In the genomic region with DNA sequence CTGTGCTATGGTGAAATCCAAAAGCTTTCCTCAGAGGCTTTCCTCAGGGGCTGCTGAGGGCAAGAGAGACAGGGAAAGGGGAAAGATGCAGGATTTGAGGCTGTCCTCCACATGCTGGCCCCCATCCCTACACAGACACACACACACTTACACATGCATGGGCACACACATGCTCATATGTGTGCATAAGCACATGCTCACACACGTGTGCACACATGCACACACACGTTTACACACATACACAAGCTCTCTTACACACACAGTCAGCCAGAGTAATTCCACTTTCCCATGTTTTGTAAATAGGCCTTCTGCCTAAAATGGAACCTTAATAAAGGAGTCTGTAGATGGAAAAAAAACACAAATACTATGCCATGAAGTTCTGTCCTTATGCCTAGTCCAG, we compare ENCODE assay signal across 32 cellular contexts.
"Had no signal": no experiment of that assay in that cellular context is flagged by ENCODE, and none has a peak within 500 bp of the region (broad histone marks: within the 10 kb centered on the region; RNA-seq: fewer than 3 reads in every experiment).

No MANE protein-coding gene starts in this region.

- H3K27me3 ChIP-seq: brain microvascular endothelial cell, cardiac muscle cell had no signal

- H3K36me3 Mint-ChIP-seq: activated naive CD4-positive, alpha-beta T cell treated with anti-CD3 and anti-CD28 coated beads, Interleukin-2, amount 10 ng/mL, durations not matched to agents 7 days and 5 days had no signal

- H3K9ac ChIP-seq: KMS-11 had no signal

- H3K27ac ChIP-seq: brain microvascular endothelial cell, cardiac muscle cell, KMS-11, WERI-Rb-1 had no signal

- H3K4me3 ChIP-seq: cardiac muscle cell had no signal

- DNase-seq: activated CD4-positive, alpha-beta T cell treated with anti-CD3 and anti-CD28 coated beads for 1 hour; activated CD4-positive, alpha-beta T cell treated with anti-CD3 and anti-CD28 coated beads for 48 hours; activated CD4-positive, alpha-beta T cell treated with anti-CD3 and anti-CD28 coated beads, Interleukin-2, amount 50 U/mL, for 4 hours; activated CD4-positive, CD25-positive, alpha-beta regulatory T cell; activated CD8-positive, alpha-beta T cell treated with anti-CD3 and anti-CD28 coated beads for 36 hours; activated gamma-delta T cell treated with Interleukin-2 at 50 U/mL for 16 hours; activated naive CD4-positive, alpha-beta T cell treated with anti-CD3 and anti-CD28 coated beads, Interleukin-2, amount 10 ng/mL, durations not matched to agents 7 days and 5 days; activated naive CD8-positive, alpha-beta T cell treated with anti-CD3 and anti-CD28 coated beads, Interleukin-2, amount 50 U/mL, for 24 hours; activated T-cell treated with anti-CD3 and anti-CD28 coated beads for 4 hours; activated T-cell treated with anti-CD3 and anti-CD28 coated beads, Interleukin-2, amount 50 U/mL, for 4 hours; anterior cingulate cortex; brain microvascular endothelial cell; MM.1S; MV-4-11; NCI-H1092; NCI-H1436 treated with DMSO at 0.1 percent for 48 hours; NCI-H1694 treated with DMSO at 0.1 percent for 48 hours; NCI-H2029; NCI-H345; NCI-H524 treated with DMSO at 0.1 percent for 48 hours; RPMI8226; SIG-M5; T-helper 1 cell; T-helper 2 cell; T-helper 9 cell; WERI-Rb-1 had no signal

- H3K36me3 ChIP-seq: brain microvascular endothelial cell, cardiac muscle cell, WERI-Rb-1 had no signal

- ATAC-seq: activated CD8-positive, alpha-beta T cell treated with anti-CD3 and anti-CD28 coated beads for 36 hours; activated naive CD8-positive, alpha-beta T cell treated with anti-CD3 and anti-CD28 coated beads, Interleukin-2, amount 50 U/mL, for 24 hours; activated T-cell treated with anti-CD3 and anti-CD28 coated beads, Interleukin-2, amount 50 U/mL, for 4 hours; Panc1; SK-N-SH treated with all-trans-retinoic acid at 6 μM for 48 hours had no signal

- H3K4me3 Mint-ChIP-seq: activated CD8-positive, alpha-beta T cell treated with anti-CD3 and anti-CD28 coated beads for 36 hours; activated naive CD4-positive, alpha-beta T cell treated with anti-CD3 and anti-CD28 coated beads, Interleukin-2, amount 10 ng/mL, durations not matched to agents 7 days and 5 days; activated naive CD8-positive, alpha-beta T cell; activated naive CD8-positive, alpha-beta T cell treated with anti-CD3 and anti-CD28 coated beads, Interleukin-2, amount 50 U/mL, for 24 hours; activated T-cell treated with anti-CD3 and anti-CD28 coated beads, Interleukin-2, amount 50 U/mL, for 4 hours; activated T-helper 1 cell treated with anti-CD3 and anti-CD28 coated beads, Interleukin-12 subunit alpha, Interleukin-12 subunit beta, Interleukin-2, Interleukin-4 antibody, amounts not matched to agents 30 ng/mL and 10 ng/mL and 1 ng/mL, durations not matched to agents 14 hours and 24 hours and 36 hours had no signal

- H3K4me1 Mint-ChIP-seq: activated naive CD4-positive, alpha-beta T cell treated with anti-CD3 and anti-CD28 coated beads, Interleukin-2, amount 10 ng/mL, durations not matched to agents 7 days and 5 days; activated naive CD8-positive, alpha-beta T cell treated with anti-CD3 and anti-CD28 coated beads, Interleukin-2, amount 50 U/mL, for 24 hours had no signal

- H3K4me2 ChIP-seq: KMS-11 had no signal

- H3K9me3 Mint-ChIP-seq: activated CD8-positive, alpha-beta T cell treated with anti-CD3 and anti-CD28 coated beads for 36 hours; activated naive CD4-positive, alpha-beta T cell treated with anti-CD3 and anti-CD28 coated beads, Interleukin-2, amount 10 ng/mL, durations not matched to agents 7 days and 5 days; activated naive CD8-positive, alpha-beta T cell treated with anti-CD3 and anti-CD28 coated beads, Interleukin-2, amount 50 U/mL, for 24 hours; activated T-cell treated with anti-CD3 and anti-CD28 coated beads, Interleukin-2, amount 50 U/mL, for 4 hours; activated T-helper 1 cell treated with anti-CD3 and anti-CD28 coated beads, Interleukin-12 subunit alpha, Interleukin-12 subunit beta, Interleukin-2, Interleukin-4 antibody, amounts not matched to agents 30 ng/mL and 10 ng/mL and 1 ng/mL, durations not matched to agents 14 hours and 24 hours and 36 hours had no signal

- H3K27ac Mint-ChIP-seq: activated CD8-positive, alpha-beta T cell treated with anti-CD3 and anti-CD28 coated beads for 36 hours; activated naive CD4-positive, alpha-beta T cell treated with anti-CD3 and anti-CD28 coated beads, Interleukin-2, amount 10 ng/mL, durations not matched to agents 7 days and 5 days; activated naive CD8-positive, alpha-beta T cell; activated naive CD8-positive, alpha-beta T cell treated with anti-CD3 and anti-CD28 coated beads, Interleukin-2, amount 50 U/mL, for 24 hours; activated T-helper 1 cell treated with anti-CD3 and anti-CD28 coated beads, Interleukin-12 subunit alpha, Interleukin-12 subunit beta, Interleukin-2, Interleukin-4 antibody, amounts not matched to agents 30 ng/mL and 10 ng/mL and 1 ng/mL, durations not matched to agents 14 hours and 24 hours and 36 hours had no signal
